In genomic region chr2:123908522-123908921, GRCh38 we compare ENCODE assay signal across 10 cellular contexts.
"Had no signal": no experiment of that assay in that cellular context is flagged by ENCODE, and none has a peak within 500 bp of the region (broad histone marks: within the 10 kb centered on the region; RNA-seq: fewer than 3 reads in every experiment).

No MANE protein-coding gene starts in this region.

- H3K9ac ChIP-seq: GM23248 had no signal

- H3K4me3 Mint-ChIP-seq: H9, HFFc6 had no signal

- H3K27ac ChIP-seq: GM23248 had no signal

- ATAC-seq: HCT116 had no signal

- H3K9me3 ChIP-seq: HAP-1 had no signal

- H3K27ac Mint-ChIP-seq: HFFc6 had no signal

- H3K4me3 ChIP-seq: GM23248, HAP-1 had no signal

- H3K36me3 ChIP-seq: HAP-1 had no signal

- H3K4me1 ChIP-seq: HAP-1 had no signal

- H3K9me3 Mint-ChIP-seq: H9 had no signal

- DNase-seq: GM23248, GOT3, H7, H9, HCEC 1CT, HFFc6 had no signal

- FAIRE-seq: H1, H54 had no signal

- H2AFZ ChIP-seq: GM23248 had no signal
